9 cellular contexts compared by ENCODE assay signal in genomic region chr17:18410748-18411147, GRCh38. TPM values are rescaled to one million over a fixed set of nuclear protein-coding genes. Genes with fewer than 3 reads are reported as not detected.
DNase-seq lines count a peak whose midpoint lies in the region; TF ChIP-seq lines count a peak whose summit lies in the region.
"Not testable (repeated sequence)": the region's sequence is repeated elsewhere in the genome, so short reads cannot be mapped to it uniquely, and the experiment has no call there.
"Had no signal": no experiment of that assay in that cellular context is flagged by ENCODE, and none has a peak within 500 bp of the region (broad histone marks: within the 10 kb centered on the region; RNA-seq: fewer than 3 reads in every experiment).

No MANE protein-coding gene starts in this region.

- peak overlapping the region; percentile 73 for H3K27ac Mint-ChIP-seq in activated T-cell treated with anti-CD3 and anti-CD28 coated beads, Interleukin-2, amount 50 U/mL, for 24 hours
- H3K27ac Mint-ChIP-seq in chondrocyte (ENCODE audit: unreplicated experiment): peak overlapping the region; percentile 82
- H3K27ac Mint-ChIP-seq in nephron progenitor cell: peak overlapping the region; percentile 97

- not testable (repeated sequence) for TF ChIP-seq CTCF in OCI-LY1 (IDR thresholded peaks at IDR 0.05; ENCODE audit: low read length); chondrocyte (IDR thresholded peaks at IDR 0.05); right atrium auricular region (IDR thresholded peaks at IDR 0.05); nephron progenitor cell (IDR thresholded peaks at IDR 0.05); suprapubic skin (IDR thresholded peaks at IDR 0.05)

- H3K9me2 ChIP-seq in OCI-LY1 (ENCODE audit: low read depth, low read length): not testable (repeated sequence)

- H3F3A ChIP-seq in OCI-LY1 (ENCODE audit: insufficient read depth, low read length): not testable (repeated sequence)

- H3K9me3 ChIP-seq in OCI-LY1 (ENCODE audit: low read length); right atrium auricular region; suprapubic skin: not testable (repeated sequence)

- TF ChIP-seq EP300 in suprapubic skin (IDR thresholded peaks at IDR 0.05): not testable (repeated sequence)

- not testable (repeated sequence) for TF ChIP-seq POLR2A in suprapubic skin (IDR thresholded peaks at IDR 0.05)

- H3K36me3 Mint-ChIP-seq in activated T-cell treated with anti-CD3 and anti-CD28 coated beads, Interleukin-2, amount 50 U/mL, for 24 hours (ENCODE audit: low read depth); chondrocyte (ENCODE audit: low read depth); nephron progenitor cell (ENCODE audit: low read depth): not testable (repeated sequence)

- H3K27me3 ChIP-seq in OCI-LY1 (ENCODE audit: insufficient read depth, low read length); right atrium auricular region; suprapubic skin: not testable (repeated sequence)

- peak overlapping the region; percentile 88 for H3K4me3 Mint-ChIP-seq in activated T-cell treated with anti-CD3 and anti-CD28 coated beads, Interleukin-2, amount 50 U/mL, for 24 hours
- H3K4me3 Mint-ChIP-seq in chondrocyte (ENCODE audit: unreplicated experiment) (peak overlapping the region; percentile 98), nephron progenitor cell (peak overlapping the region; percentile 94)

- peaks cover 19% of the 10 kb centered on the region for H3K4me1 Mint-ChIP-seq in activated T-cell treated with anti-CD3 and anti-CD28 coated beads, Interleukin-2, amount 50 U/mL, for 24 hours (ENCODE audit: low read depth)
- H3K4me1 Mint-ChIP-seq in chondrocyte (ENCODE audit: low read depth) (peaks cover 16% of the 10 kb centered on the region), nephron progenitor cell (peaks cover 34% of the 10 kb centered on the region)

- peak overlapping the region; percentile 39; the same call in 1 of the 2 replicates for H3K4me2 ChIP-seq in OCI-LY1 (ENCODE audit: low read length)

- H3K4me1 ChIP-seq in OCI-LY1 (ENCODE audit: insufficient read depth, low read length, severe bottlenecking): peaks cover 10% of the 10 kb centered on the region
- not testable (repeated sequence) for H3K4me1 ChIP-seq in right atrium auricular region, suprapubic skin

- not testable (repeated sequence) for H3K27ac ChIP-seq in OCI-LY1 (ENCODE audit: low read depth, low read length, poor library complexity, severe bottlenecking); right atrium auricular region; suprapubic skin

- H3K36me3 ChIP-seq in OCI-LY1 (ENCODE audit: insufficient read depth, low read length); right atrium auricular region; suprapubic skin: not testable (repeated sequence)

- H3K27me3 Mint-ChIP-seq in activated T-cell treated with anti-CD3 and anti-CD28 coated beads, Interleukin-2, amount 50 U/mL, for 24 hours; chondrocyte (ENCODE audit: low read depth); nephron progenitor cell (ENCODE audit: low read depth, poor library complexity): not testable (repeated sequence)

- not testable (repeated sequence) for H3K9ac ChIP-seq in OCI-LY1 (ENCODE audit: low read length)

- H2AFZ ChIP-seq in OCI-LY1 (ENCODE audit: low read length): not testable (repeated sequence)

- H3K4me3 ChIP-seq in OCI-LY1 (ENCODE audit: low read depth, low read length, poor library complexity, severe bottlenecking) (peak overlapping the region; percentile 38), right atrium auricular region (peak overlapping the region in 1 of 2 donors; percentile 52), suprapubic skin (peak overlapping the region; percentile 51)

- 10% methylated on average over 12 of the region's 12 CpGs for WGBS in suprapubic skin

- not testable (repeated sequence) for H3K9me3 Mint-ChIP-seq in activated T-cell treated with anti-CD3 and anti-CD28 coated beads, Interleukin-2, amount 50 U/mL, for 24 hours; chondrocyte (ENCODE audit: low read depth); nephron progenitor cell

- DNase-seq in COLO829 (ENCODE audit: low spot score) (peak; percentile 1), HK-2 (ENCODE audit: unreplicated experiment) (peak; percentile 14), right atrium auricular region (ENCODE audit: low spot score) (peak; percentile 13)
- not testable (repeated sequence) for DNase-seq in activated T-cell treated with anti-CD3 and anti-CD28 coated beads, Interleukin-2, amount 50 U/mL, for 24 hours; chondrocyte (ENCODE audit: low spot score); nephron progenitor cell; suprapubic skin (ENCODE audit: low spot score in 2 of 2)

- not testable (repeated sequence) for H3K79me2 ChIP-seq in OCI-LY1 (ENCODE audit: insufficient read depth, low read length)

- H4K20me1 ChIP-seq in OCI-LY1 (ENCODE audit: insufficient read depth, low read length): not testable (repeated sequence)

RNA-seq across cellular contexts. Expression of gene EVPLL, which starts 33.2 kb away (rescaled TPM):
- total RNA-seq in chondrocyte (not detected in 3 replicates), right atrium auricular region (not detected), suprapubic skin (10 to 100 TPM in 2 of 4 donors, 1 to 10 TPM in 2; 3.7 to 15.6 (median 9.2) TPM)
- total RNA-seq: T-helper 1 cell treated with Interleukin-12 subunit alpha and Interleukin-12 subunit beta and Interleukin-4 antibody, amounts not matched to agents 30 ng/mL and 1 ng/mL, for 36 hours had no signal

RNA-seq across cellular contexts. Expression of gene SHMT1, which starts 47.4 kb away (rescaled TPM):
- total RNA-seq in chondrocyte: 3.9 to 5.9 TPM (median 4.2 TPM) in 3 replicates
- 1 to 10 TPM; 5.1 to 8.5 TPM for total RNA-seq in right atrium auricular region
- total RNA-seq in suprapubic skin: 10 to 100 TPM; 37.8 to 56.0 (median 49.2) TPM
